Comparison of ENCODE assay signal across 13 cellular contexts in genomic region chr4:70531981-70532380, GRCh38. TPM values are rescaled to one million over a fixed set of nuclear protein-coding genes. Genes with fewer than 3 reads are reported as not detected.
DNase-seq lines count a peak whose midpoint lies in the region; ATAC-seq, FAIRE-seq and TF ChIP-seq lines count a peak whose summit lies in the region.
"Had no signal": no experiment of that assay in that cellular context is flagged by ENCODE, and none has a peak within 500 bp of the region (broad histone marks: within the 10 kb centered on the region; RNA-seq: fewer than 3 reads in every experiment).

No MANE protein-coding gene starts in this region.

- H3K9me2 ChIP-seq in DOHH2 (replicated peaks; ENCODE audit: control insufficient read depth, low read length): no peaks in the 10 kb centered on the region

- no peaks in the 10 kb centered on the region for H4K20me1 ChIP-seq in DOHH2 (ENCODE audit: control insufficient read depth, insufficient read depth, low read depth, low read length)
- H4K20me1 ChIP-seq: BLaER1 treated with 17β-estradiol and CSF1 and Interleukin-3, amounts not matched to agents 10 nM and 100 nM had no signal

- no peak for TF ChIP-seq POLR2A in Peyer's patch (IDR thresholded peaks at IDR 0.05)

- DNase-seq in WERI-Rb-1: no peak
- DNase-seq in Peyer's patch: no peak
- no peak for DNase-seq in NCI-H2227 (lab: John Stamatoyannopoulos, UW; ENCODE audit: unreplicated experiment)
- no peak for DNase-seq in HAP-1 (ENCODE audit: low spot score in 2 of 2)
- DNase-seq in D721Med (ENCODE audit: insufficient read length, low spot score): no peak
- DNase-seq: cortex of kidney; NCI-H1417 treated with DMSO at 0.1 percent for 48 hours; SHP77 treated with DMSO at 0.1 percent for 48 hours; stimulated activated naive CD4-positive, alpha-beta T cell had no signal

- no peaks in the 10 kb centered on the region for H3K27me3 ChIP-seq in DOHH2 (ENCODE audit: control insufficient read depth, low read length)
- no peaks in the 10 kb centered on the region for H3K27me3 ChIP-seq in WERI-Rb-1 (ENCODE audit: insufficient read depth, low read depth, severe bottlenecking)
- no peaks in the 10 kb centered on the region for H3K27me3 ChIP-seq in Peyer's patch
- no peaks in the 10 kb centered on the region for H3K27me3 ChIP-seq in HAP-1 (ENCODE audit: low read depth)
- H3K27me3 ChIP-seq: BLaER1 treated with 17β-estradiol and CSF1 and Interleukin-3, amounts not matched to agents 10 nM and 100 nM had no signal

- no peak overlapping the region for H3K4me2 ChIP-seq in DOHH2 (ENCODE audit: low read length)
- H3K4me2 ChIP-seq: BLaER1 treated with 17β-estradiol and CSF1 and Interleukin-3, amounts not matched to agents 10 nM and 100 nM had no signal

- no peaks in the 10 kb centered on the region for H3K79me2 ChIP-seq in DOHH2 (ENCODE audit: control insufficient read depth, low read length)

- H3F3A ChIP-seq in DOHH2 (ENCODE audit: control insufficient read depth, insufficient read depth): no peaks in the 10 kb centered on the region

- H3K4me1 ChIP-seq in DOHH2 (ENCODE audit: control insufficient read depth, low read length) (no peaks in the 10 kb centered on the region), Peyer's patch (no peaks in the 10 kb centered on the region), HAP-1 (no peaks in the 10 kb centered on the region)
- H3K4me1 ChIP-seq: BLaER1 treated with 17β-estradiol and CSF1 and Interleukin-3, amounts not matched to agents 10 nM and 100 nM had no signal

- in situ Hi-C loops in HAP-1 (cut with MboI; ENCODE audit: low sequenced_read_pairs): loop anchor here (25.0 kb wide), 1 partner anchor 645 kb away; no protein-coding TSS in a partner anchor

- no peak overlapping the region for H3K4me3 ChIP-seq in DOHH2 (ENCODE audit: low read length)
- H3K4me3 ChIP-seq in WERI-Rb-1 (ENCODE audit: low read depth, low read length): no peak overlapping the region
- no peak overlapping the region for H3K4me3 ChIP-seq in Peyer's patch
- no peak overlapping the region for H3K4me3 ChIP-seq in HAP-1
- H3K4me3 ChIP-seq: BLaER1 treated with 17β-estradiol and CSF1 and Interleukin-3, amounts not matched to agents 10 nM and 100 nM had no signal

- H3K27ac ChIP-seq in DOHH2 (ENCODE audit: low read depth, low read length): no peak overlapping the region
- no peak overlapping the region for H3K27ac ChIP-seq in WERI-Rb-1
- H3K27ac ChIP-seq in Peyer's patch: no peak overlapping the region
- H3K27ac ChIP-seq: BLaER1 treated with 17β-estradiol and CSF1 and Interleukin-3, amounts not matched to agents 10 nM and 100 nM had no signal

- H3K9me3 ChIP-seq in DOHH2 (ENCODE audit: control insufficient read depth, insufficient read depth, low read length) (no peaks in the 10 kb centered on the region), WERI-Rb-1 (ENCODE audit: severe bottlenecking) (no peaks in the 10 kb centered on the region), Peyer's patch (no peaks in the 10 kb centered on the region), HAP-1 (no peaks in the 10 kb centered on the region)
- H3K9me3 ChIP-seq: BLaER1 treated with 17β-estradiol and CSF1 and Interleukin-3, amounts not matched to agents 10 nM and 100 nM had no signal

- ATAC-seq in GM19452 (IDR thresholded peaks at IDR 0.05; ENCODE audit: unreplicated experiment) (peak; percentile 58), HG03064 (IDR thresholded peaks at IDR 0.05; ENCODE audit: low read depth, unreplicated experiment) (peak; percentile 61)

- FAIRE-seq in D721Med (lab: Jason Lieb, UNC): no peak

- TF ChIP-seq CTCF in DOHH2 (IDR thresholded peaks at IDR 0.05; ENCODE audit: low read depth, low read length, poor library complexity, severe bottlenecking) (peak; percentile 44), WERI-Rb-1 (IDR thresholded peaks at IDR 0.05; ENCODE audit: low read depth, low read length) (0 out of 2 replicates have a peak, but pooled peaks have one; percentile 5), Peyer's patch (IDR thresholded peaks at IDR 0.05) (no peak), D721Med (IDR thresholded peaks at IDR 0.05; ENCODE audit: insufficient read depth, missing control alignments) (no peak)

- H3K36me3 ChIP-seq in DOHH2 (ENCODE audit: control insufficient read depth, low read length) (no peaks in the 10 kb centered on the region), WERI-Rb-1 (no peaks in the 10 kb centered on the region), Peyer's patch (no peaks in the 10 kb centered on the region), HAP-1 (replicated peaks) (no peaks in the 10 kb centered on the region)
- H3K36me3 ChIP-seq: BLaER1 treated with 17β-estradiol and CSF1 and Interleukin-3, amounts not matched to agents 10 nM and 100 nM had no signal

RNA-seq across cellular contexts. Expression of gene AMTN, which starts 13.6 kb away (rescaled TPM):
- total RNA-seq in Peyer's patch: not detected

RNA-seq across cellular contexts. Expression of gene MUC7, which starts 60.0 kb away (rescaled TPM):
- total RNA-seq in Peyer's patch: not detected

Comparison
In these comparisons a context has a peak if more than half of its experiments do, and no peak if none do; other contexts are left out.
1. CTCF ChIP-seq: peak in DOHH2 (single experiment) and WERI-Rb-1 (single experiment); none in Peyer's patch (0 of 6) and D721Med (single experiment).